In genomic region chrX:101208152-101208905, GRCh38 we compare ENCODE assay signal across 9 cellular contexts. TPM values are rescaled to one million over a fixed set of nuclear protein-coding genes. Genes with fewer than 3 reads are reported as not detected.
A peak's percentile ranks its signal among the peaks of the same experiment; 100 is the strongest.
DNase-seq lines count a peak whose midpoint lies in the region; ATAC-seq and TF ChIP-seq lines count a peak whose summit lies in the region.
"Had no signal": no experiment of that assay in that cellular context is flagged by ENCODE, and none has a peak within 500 bp of the region (broad histone marks: within the 10 kb centered on the region; RNA-seq: fewer than 3 reads in every experiment).

No MANE protein-coding gene starts in this region.

- H3K4me1 ChIP-seq in heart left ventricle: no peaks in the 10 kb centered on the region
- H3K4me1 ChIP-seq: tibial nerve had no signal

- H3K4me1 Mint-ChIP-seq in activated T-cell treated with anti-CD3 and anti-CD28 coated beads, Interleukin-2, amount 50 U/mL, for 72 hours (ENCODE audit: low read depth): peaks cover 12% of the 10 kb centered on the region
- H3K4me1 Mint-ChIP-seq in stimulated activated effector memory CD8-positive, alpha-beta T cell treated with anti-CD3 and anti-CD28 coated beads, Interleukin-12 subunit alpha, Interleukin-12 subunit beta, amount 100 ng/mL, for 72 hours: peaks cover 9% of the 10 kb centered on the region

- DNase-seq in activated T-cell treated with anti-CD3 and anti-CD28 coated beads for 24 hours (ENCODE audit: low read depth) (peak; percentile 9), NCI-H1048 (lab: John Stamatoyannopoulos, UW) (no peak), heart left ventricle (no peak), C1 segment of cervical spinal cord (lab: John Stamatoyannopoulos, UW) (no peak)
- DNase-seq in activated T-cell treated with anti-CD3 and anti-CD28 coated beads, Interleukin-2, amount 50 U/mL, for 1 hour: no peak
- DNase-seq in activated T-cell treated with anti-CD3 and anti-CD28 coated beads, Interleukin-2, amount 50 U/mL, for 72 hours: no peak
- peak in 1 of 2 donors; percentile 49 for DNase-seq in stimulated activated effector memory CD8-positive, alpha-beta T cell treated with anti-CD3 and anti-CD28 coated beads, Interleukin-12 subunit alpha, Interleukin-12 subunit beta, amount 100 ng/mL, for 72 hours (ENCODE audit: low spot score in 2 of 2)

- H3K9me3 ChIP-seq in heart left ventricle: no peaks in the 10 kb centered on the region
- H3K9me3 ChIP-seq: tibial nerve had no signal

- no peaks in the 10 kb centered on the region for H3K36me3 Mint-ChIP-seq in activated T-cell treated with anti-CD3 and anti-CD28 coated beads, Interleukin-2, amount 50 U/mL, for 72 hours (ENCODE audit: insufficient read depth in 2 of 2)
- no peaks in the 10 kb centered on the region for H3K36me3 Mint-ChIP-seq in stimulated activated effector memory CD8-positive, alpha-beta T cell treated with anti-CD3 and anti-CD28 coated beads, Interleukin-12 subunit alpha, Interleukin-12 subunit beta, amount 100 ng/mL, for 72 hours

- peak; percentile 53 for ATAC-seq in HG02798 (IDR thresholded peaks at IDR 0.05; ENCODE audit: poor library complexity, unreplicated experiment)
- ATAC-seq in activated T-cell treated with anti-CD3 and anti-CD28 coated beads, Interleukin-2, amount 50 U/mL, for 72 hours (replicated peaks in 1 of 2): peak; percentile 57 to 60
- ATAC-seq in stimulated activated effector memory CD8-positive, alpha-beta T cell treated with anti-CD3 and anti-CD28 coated beads, Interleukin-12 subunit alpha, Interleukin-12 subunit beta, amount 100 ng/mL, for 72 hours: peak; percentile 78
- no peak for ATAC-seq in heart left ventricle

- intact Hi-C loops in heart left ventricle (cut with DNase I): loop anchor here in 3 of 10 donors (10.0 kb wide), 3 partner anchors 314 to 534 kb away; no protein-coding TSS in a partner anchor

- H3K27ac ChIP-seq in heart left ventricle: no peak overlapping the region
- H3K27ac ChIP-seq: tibial nerve had no signal

- peaks cover 0 to 21% (median 0%) of the 10 kb centered on the region in 9 donors for H3K27me3 ChIP-seq in heart left ventricle

- no peak overlapping the region for H3K4me3 ChIP-seq in heart left ventricle
- H3K4me3 ChIP-seq: tibial nerve had no signal

- H3K36me3 ChIP-seq in heart left ventricle: no peaks in the 10 kb centered on the region
- H3K36me3 ChIP-seq: tibial nerve had no signal

- no peak overlapping the region for H3K27ac Mint-ChIP-seq in activated T-cell treated with anti-CD3 and anti-CD28 coated beads, Interleukin-2, amount 50 U/mL, for 72 hours
- H3K27ac Mint-ChIP-seq in stimulated activated effector memory CD8-positive, alpha-beta T cell treated with anti-CD3 and anti-CD28 coated beads, Interleukin-12 subunit alpha, Interleukin-12 subunit beta, amount 100 ng/mL, for 72 hours: no peak overlapping the region

- WGBS in heart left ventricle, 4 donors: 33 to 53% (median 41%) methylated on average over 4 of the region's 4 CpGs

- H3K9me3 Mint-ChIP-seq in activated T-cell treated with anti-CD3 and anti-CD28 coated beads, Interleukin-2, amount 50 U/mL, for 72 hours: no peaks in the 10 kb centered on the region
- no peaks in the 10 kb centered on the region for H3K9me3 Mint-ChIP-seq in stimulated activated effector memory CD8-positive, alpha-beta T cell treated with anti-CD3 and anti-CD28 coated beads, Interleukin-12 subunit alpha, Interleukin-12 subunit beta, amount 100 ng/mL, for 72 hours

- no peak for TF ChIP-seq POLR2A in heart left ventricle (IDR thresholded peaks at IDR 0.05)

- H3K4me3 Mint-ChIP-seq in activated T-cell treated with anti-CD3 and anti-CD28 coated beads, Interleukin-2, amount 50 U/mL, for 72 hours: peak overlapping the region; percentile 2
- H3K4me3 Mint-ChIP-seq in stimulated activated effector memory CD8-positive, alpha-beta T cell treated with anti-CD3 and anti-CD28 coated beads, Interleukin-12 subunit alpha, Interleukin-12 subunit beta, amount 100 ng/mL, for 72 hours: peak overlapping the region; percentile 9

- peaks cover 11% of the 10 kb centered on the region for H3K27me3 Mint-ChIP-seq in activated T-cell treated with anti-CD3 and anti-CD28 coated beads, Interleukin-2, amount 50 U/mL, for 72 hours (ENCODE audit: low read depth)

- no peak for TF ChIP-seq CTCF in heart left ventricle (IDR thresholded peaks at IDR 0.05)

RNA-seq across cellular contexts. Expression of gene DRP2, which starts 11.3 kb away (rescaled TPM):
- 1 to 10 TPM in 1 of 2 donors, under 1 TPM in 1; 0.86 to 1.2 TPM for total RNA-seq in activated T-cell treated with anti-CD3 and anti-CD28 coated beads, Interleukin-2, amount 50 U/mL, for 72 hours
- under 1 TPM in 5 of 9 donors, not detected in 4; 0.05 to 0.11 (median 0.08) TPM for total RNA-seq in heart left ventricle
- under 1 TPM; 0.01 to 0.04 TPM for polyA plus RNA-seq in heart left ventricle

Comparison
In these comparisons a context has a peak if more than half of its experiments do, and no peak if none do; other contexts are left out.
1. ATAC-seq: peak in HG02798 (single experiment), activated T-cell treated with anti-CD3 and anti-CD28 coated beads, Interleukin-2, amount 50 U/mL, for 72 hours (2 of 2) and stimulated activated effector memory CD8-positive, alpha-beta T cell treated with anti-CD3 and anti-CD28 coated beads, Interleukin-12 subunit alpha, Interleukin-12 subunit beta, amount 100 ng/mL, for 72 hours (single experiment); none in heart left ventricle (0 of 4).